Comparison of ENCODE assay signal across 1 cellular context in genomic region chr11:46247090-46247489, GRCh38.
TF ChIP-seq lines count a peak whose summit lies in the region.

No MANE protein-coding gene starts in this region.

TF ChIP-seq in GM23338, 12 proteins besides CTCF, POLR2A, EP300 and RAD21:
- TF ChIP-seq STAT1 (IDR thresholded peaks at IDR 0.05; ENCODE audit: unreplicated experiment): no peak
- no peak for TF ChIP-seq ZNF462 (CRISPR knock-in tag; IDR thresholded peaks at IDR 0.05)
- TF ChIP-seq EZH2 (IDR thresholded peaks at IDR 0.05; ENCODE audit: low read depth, unreplicated experiment): no peak
- TF ChIP-seq EZH2phosphoT487 (IDR thresholded peaks at IDR 0.05; ENCODE audit: unreplicated experiment): no peak
- TF ChIP-seq CREB1 (CRISPR knock-in tag; IDR thresholded peaks at IDR 0.05; ENCODE audit: low read depth): no peak
- no peak for TF ChIP-seq ZNF331 (CRISPR knock-in tag; IDR thresholded peaks at IDR 0.05; ENCODE audit: low read depth)
- no peak for TF ChIP-seq ZNF114 (CRISPR knock-in tag; IDR thresholded peaks at IDR 0.05)
- no peak for TF ChIP-seq NANOG (IDR thresholded peaks at IDR 0.05; ENCODE audit: borderline replicate concordance)
- no peak for TF ChIP-seq JUNB (IDR thresholded peaks at IDR 0.05; ENCODE audit: unreplicated experiment)
